ENCODE assay signal across 8 cellular contexts in the genomic region with DNA sequence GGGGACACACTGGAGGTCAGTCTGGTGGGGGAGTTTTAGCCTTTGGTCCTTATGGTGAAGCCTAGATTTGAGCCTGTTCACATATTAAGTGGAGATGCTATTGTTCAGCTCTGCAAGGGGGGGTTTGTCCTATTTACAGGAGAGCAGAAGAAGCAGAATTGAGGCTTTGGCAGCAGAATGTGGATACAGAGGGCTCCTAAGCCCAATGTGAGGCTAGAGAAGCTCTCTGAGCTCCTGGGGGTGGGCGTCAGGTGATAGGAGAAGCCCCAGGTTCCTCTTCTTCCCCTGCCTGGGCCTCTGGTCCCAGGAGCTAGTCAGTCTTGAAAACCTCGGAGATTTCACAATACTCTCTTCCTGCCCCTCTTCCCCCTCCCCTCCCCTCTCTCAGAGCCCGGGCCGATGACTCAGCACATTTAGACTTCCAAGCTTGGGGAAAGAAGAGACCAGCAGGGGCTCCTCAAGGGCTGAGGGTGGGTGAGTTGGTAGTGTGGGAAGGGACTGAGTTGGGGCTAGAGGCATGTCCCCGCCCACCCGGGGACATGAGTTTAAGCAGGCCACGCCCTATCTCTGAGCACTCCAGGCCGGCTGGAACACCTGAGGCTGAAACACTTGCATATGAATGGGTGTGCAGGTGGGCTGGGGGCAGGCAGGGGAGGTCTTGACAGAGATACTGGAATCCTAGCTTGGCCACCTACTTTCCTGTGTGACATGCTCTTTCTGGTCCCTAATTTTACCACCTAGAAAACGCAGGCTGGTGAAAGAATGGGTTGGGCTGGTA. TPM values are rescaled to one million over a fixed set of nuclear protein-coding genes. Genes with fewer than 3 reads are reported as not detected.
A peak's percentile ranks its signal among the peaks of the same experiment; 100 is the strongest.
DNase-seq lines count a peak whose midpoint lies in the region; ATAC-seq and TF ChIP-seq lines count a peak whose summit lies in the region.

No MANE protein-coding gene starts in this region.

- H3K27ac ChIP-seq in MM.1S (ENCODE audit: low read length) (peak overlapping the region; percentile 59; the same call in 1 of the 2 replicates), breast epithelium (peak overlapping the region; percentile 98 to 100), skeletal muscle tissue (ENCODE audit: low read depth, low read length) (peak overlapping the region; percentile 98)

- H3K9me2 ChIP-seq in MM.1S (replicated peaks; ENCODE audit: insufficient read depth, low read length), result no peaks in the 10 kb centered on the region

- TF ChIP-seq CTCF in MM.1S (IDR thresholded peaks at IDR 0.05; ENCODE audit: low read length), result no peak
- TF ChIP-seq CTCF in breast epithelium (IDR thresholded peaks at IDR 0.05), result no peak

- DNase-seq in DMS79 treated with DMSO at 0.1 percent for 48 hours (lab: John Stamatoyannopoulos, UW), result peak; percentile 64
- DNase-seq in MM.1S, result peak; percentile 60
- DNase-seq in T1000 (lab: John Stamatoyannopoulos, UW), result peak; percentile 77
- DNase-seq in breast epithelium (ENCODE audit: low spot score in 2 of 2), result peak in 1 of 2 donors; percentile 71
- peak; percentile 75 for DNase-seq in iPS-NIHi7 (ENCODE audit: extremely low spot score)
- no peak for DNase-seq in NCI-H1092 treated with DMSO at 0.1 percent for 48 hours (lab: John Stamatoyannopoulos, UW)

- peaks cover 21% of the 10 kb centered on the region for H3K79me2 ChIP-seq in MM.1S (ENCODE audit: low read length)

- H3K9me3 ChIP-seq in MM.1S (replicated peaks; ENCODE audit: insufficient read depth, low read length) (no peaks in the 10 kb centered on the region), breast epithelium (peaks cover 0 to 4% of the 10 kb centered on the region in 2 donors), skeletal muscle tissue (ENCODE audit: control insufficient read depth in 3 of 3, low read length in 3 of 3) (no peaks in the 10 kb centered on the region)

- H3K36me3 ChIP-seq in MM.1S (replicated peaks; ENCODE audit: insufficient read depth, low read length) (no peaks in the 10 kb centered on the region), breast epithelium (no peaks in the 10 kb centered on the region), skeletal muscle tissue (ENCODE audit: control insufficient read depth in 3 of 3, insufficient read depth in 3 of 3, low read length in 3 of 3) (peaks cover 19 to 22% (median 20%) of the 10 kb centered on the region in 3 donors)

- TF ChIP-seq POLR2A in breast epithelium (IDR thresholded peaks at IDR 0.05), result no peak

- H3K9ac ChIP-seq in MM.1S (ENCODE audit: low read length), result peak overlapping the region; percentile 33; the same call in 1 of the 2 replicates
- peak overlapping the region; percentile 43 to 50 (median 45) for H3K9ac ChIP-seq in skeletal muscle tissue (ENCODE audit: low read depth in 1 of 3, low read length in 3 of 3)

- H3K27me3 ChIP-seq in MM.1S (replicated peaks; ENCODE audit: insufficient read depth, low read length) (no peaks in the 10 kb centered on the region), breast epithelium (no peaks in the 10 kb centered on the region), skeletal muscle tissue (ENCODE audit: control insufficient read depth in 3 of 3, insufficient read depth in 3 of 3, low read length in 3 of 3) (no peaks in the 10 kb centered on the region)

- ATAC-seq in GM21423 (IDR thresholded peaks at IDR 0.05; ENCODE audit: unreplicated experiment), result no peak

- H3K4me2 ChIP-seq in MM.1S (ENCODE audit: low read depth, low read length), result peak overlapping the region; percentile 58; the same call in 1 of the 2 replicates

- H3K4me3 ChIP-seq in MM.1S (ENCODE audit: low read length), result no peak overlapping the region
- peak overlapping the region; percentile 18 to 91 (median 79) for H3K4me3 ChIP-seq in breast epithelium
- peak overlapping the region; percentile 5 to 45 (median 15) for H3K4me3 ChIP-seq in skeletal muscle tissue (ENCODE audit: low read length in 3 of 3)

- intact Hi-C loops in breast epithelium (cut with DNase I; ENCODE audit: low total_unique reads), result no loop called here

- H3F3A ChIP-seq in MM.1S (ENCODE audit: insufficient read depth, low read length), result peaks cover 7% of the 10 kb centered on the region; the same call in 1 of the 2 replicates

- no peak overlapping the region for H2AFZ ChIP-seq in MM.1S (ENCODE audit: low read length)

- H3K4me1 ChIP-seq in MM.1S (ENCODE audit: low read length) (peaks cover 15% of the 10 kb centered on the region), breast epithelium (peaks cover 0 to 5% of the 10 kb centered on the region in 2 donors), skeletal muscle tissue (ENCODE audit: control insufficient read depth in 3 of 3, insufficient read depth in 3 of 3, low read length in 3 of 3) (peaks cover 18 to 29% (median 21%) of the 10 kb centered on the region in 3 donors)

- H4K20me1 ChIP-seq in MM.1S (ENCODE audit: insufficient read depth, low read length), result no peaks in the 10 kb centered on the region

RNA-seq across cellular contexts. Expression of gene TFE3, which starts 3.4 kb away (rescaled TPM):
- 10 to 100 TPM; 44.1 to 93.3 (median 52.1) TPM for total RNA-seq in breast epithelium
- 8.4 TPM for total RNA-seq in skeletal muscle tissue

RNA-seq across cellular contexts. Expression of gene CCDC120, which starts 19.0 kb away (rescaled TPM):
- total RNA-seq in breast epithelium, result 1 to 10 TPM in 2 of 3 donors, under 1 TPM in 1; 0.80 to 6.3 (median 4.3) TPM
- 0.52 TPM for total RNA-seq in skeletal muscle tissue

RNA-seq across cellular contexts. Expression of gene PRAF2, which starts 34.0 kb away (rescaled TPM):
- total RNA-seq in breast epithelium (10 to 100 TPM in 1 of 3 donors, 1 to 10 TPM in 2; 5.9 to 18.4 (median 6.6) TPM), skeletal muscle tissue (4.7 TPM)

RNA-seq across cellular contexts. Expression of gene GRIPAP1, which starts 37.7 kb away (rescaled TPM):
- total RNA-seq in breast epithelium (10 to 100 TPM; 31.4 to 47.2 (median 34.1) TPM), skeletal muscle tissue (10.4 TPM)

RNA-seq across cellular contexts. Expression of gene WDR45, which starts 39.9 kb away (rescaled TPM):
- 100 to 1,000 TPM in 1 of 3 donors, 10 to 100 TPM in 2; 95.7 to 134 (median 98.6) TPM for total RNA-seq in breast epithelium
- 26.6 TPM for total RNA-seq in skeletal muscle tissue
